In the genomic region with DNA sequence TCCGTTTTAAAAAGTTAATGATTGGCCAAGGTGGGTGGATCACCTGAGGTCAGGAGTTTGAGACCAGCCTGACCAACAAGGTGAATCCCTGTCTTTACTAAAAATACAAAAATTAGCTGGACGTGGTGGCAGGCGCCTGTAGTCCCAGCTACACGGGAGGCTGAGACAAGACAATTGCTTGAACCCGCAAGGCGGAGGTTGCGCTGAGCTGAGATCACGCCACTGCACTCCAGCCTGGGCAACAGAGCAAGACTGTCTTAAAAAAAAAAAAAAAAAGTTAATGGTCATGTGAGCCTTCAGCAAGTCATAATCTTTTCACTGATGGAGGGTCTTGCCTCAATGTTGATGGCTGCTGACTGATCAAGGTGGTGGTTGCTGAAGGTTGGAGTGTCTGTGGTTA, we compare ENCODE assay signal across 14 cellular contexts. TPM values are rescaled to one million over a fixed set of nuclear protein-coding genes. Genes with fewer than 3 reads are reported as not detected.
"Had no signal": no experiment of that assay in that cellular context is flagged by ENCODE, and none has a peak within 500 bp of the region (broad histone marks: within the 10 kb centered on the region; RNA-seq: fewer than 3 reads in every experiment).

No MANE protein-coding gene starts in this region.

RNA-seq across cellular contexts. Expression of a gene that starts 41.6 kb away (rescaled TPM):
- total RNA-seq: activated B cell treated with CpG ODN at 0.5 μM for 24 hours; activated CD4-positive, alpha-beta memory T cell treated with anti-CD3 and anti-CD28 coated beads for 36 hours; activated CD4-positive, alpha-beta memory T cell treated with anti-CD3 and anti-CD28 coated beads, Interleukin-2, amount 10 ng/mL, durations not matched to agents 7 days and 5 days; activated CD4-positive, alpha-beta T cell treated with anti-CD3 and anti-CD28 coated beads for 36 hours; activated CD4-positive, alpha-beta T cell treated with anti-CD3 and anti-CD28 coated beads, Interleukin-2, amount 10 ng/mL, durations not matched to agents 24 days and 14 days; activated CD4-positive, alpha-beta T cell treated with anti-CD3 and anti-CD28 coated beads, Interleukin-2, amount 10 ng/mL, durations not matched to agents 7 days and 5 days; activated CD8-positive, alpha-beta memory T cell treated with anti-CD3 and anti-CD28 coated beads for 36 hours; activated CD8-positive, alpha-beta memory T cell treated with anti-CD3 and anti-CD28 coated beads, Interleukin-2, amount 10 ng/mL, durations not matched to agents 7 days and 5 days; activated CD8-positive, alpha-beta T cell treated with anti-CD3 and anti-CD28 coated beads for 36 hours; activated CD8-positive, alpha-beta T cell treated with anti-CD3 and anti-CD28 coated beads, Interleukin-2, amount 10 ng/mL, durations not matched to agents 7 days and 5 days; T-cell; T-helper 1 cell treated with Interleukin-12 subunit alpha and Interleukin-12 subunit beta and Interleukin-4 antibody, amounts not matched to agents 30 ng/mL and 1 ng/mL, for 36 hours; T-helper 17 cell; T-helper 2 cell treated with Interferon-gamma antibody and Interleukin-4, amounts not matched to agents 100 ng/mL and 5 ng/mL, for 36 hours had no signal
